Comparison of ENCODE assay signal across 21 cellular contexts in genomic region chr13:83295684-83296083, GRCh38.
"Had no signal": no experiment of that assay in that cellular context is flagged by ENCODE, and none has a peak within 500 bp of the region (broad histone marks: within the 10 kb centered on the region; RNA-seq: fewer than 3 reads in every experiment).

No MANE protein-coding gene starts in this region.

- H3K4me2 ChIP-seq: SK-N-SH had no signal

- H3K9ac ChIP-seq: SK-N-SH had no signal

- ATAC-seq: Panc1, T-cell had no signal

- H3K27ac ChIP-seq: RWPE1 had no signal

- H3K9me3 ChIP-seq: SK-N-SH had no signal

- DNase-seq: KBM-7, NCI-H1092, NCI-H1105 treated with DMSO at 0.1 percent for 48 hours, NCI-H1417 treated with DMSO at 0.1 percent for 48 hours, NCI-H146, NCI-H1694 treated with DMSO at 0.1 percent for 48 hours, NCI-H2029, NCI-H2081 treated with DMSO at 0.1 percent for 48 hours, NCI-H2171, NCI-H226, NCI-H446, NCI-H510A, NCI-H524 treated with DMSO at 0.1 percent for 48 hours, NCI-H69, NCI-H774, SHP77, SK-N-SH, SW 1271, T-cell had no signal
